Comparison of ENCODE assay signal across 33 cellular contexts in the genomic region with DNA sequence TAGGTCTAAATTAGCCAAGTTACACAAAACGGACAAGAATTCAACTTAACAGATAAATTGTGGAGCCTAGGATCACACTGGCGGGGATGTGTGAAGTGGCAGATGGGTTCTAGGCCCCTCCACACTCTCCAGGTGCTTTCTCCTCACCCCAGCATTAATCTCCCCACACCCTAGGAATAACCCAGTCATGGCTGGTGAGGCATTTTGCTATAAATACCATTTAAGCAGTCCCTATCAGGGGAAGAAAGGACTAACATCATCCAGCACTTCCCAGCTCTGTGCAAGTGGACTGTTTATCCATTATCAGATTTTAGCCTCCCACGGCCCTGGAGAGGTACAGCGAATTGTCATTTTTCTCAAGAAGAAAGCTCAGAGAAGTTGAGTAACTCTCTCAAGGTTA.
"Had no signal": no experiment of that assay in that cellular context is flagged by ENCODE, and none has a peak within 500 bp of the region (broad histone marks: within the 10 kb centered on the region; RNA-seq: fewer than 3 reads in every experiment).

No MANE protein-coding gene starts in this region.

- DNase-seq: activated B cell treated with CpG ODN at 0.5 μM for 24 hours; activated CD4-positive, alpha-beta memory T cell treated with anti-CD3 and anti-CD28 coated beads for 36 hours; activated CD4-positive, alpha-beta T cell treated with anti-CD3 and anti-CD28 coated beads for 4 hours; activated CD4-positive, alpha-beta T cell treated with anti-CD3 and anti-CD28 coated beads, Interleukin-2, amount 50 U/mL, for 1 hour; activated CD4-positive, CD25-positive, alpha-beta regulatory T cell treated with anti-CD3 and anti-CD28 coated beads, Interleukin-2, amount 50 U/mL, for 72 hours; activated CD8-positive, alpha-beta memory T cell treated with anti-CD3 and anti-CD28 coated beads, Interleukin-2, amount 50 U/mL, for 4 hours; activated naive CD4-positive, alpha-beta T cell treated with anti-CD3 and anti-CD28 coated beads, Interleukin-2, amount 10 ng/mL, durations not matched to agents 7 days and 5 days; activated naive CD8-positive, alpha-beta T cell treated with anti-CD3 and anti-CD28 coated beads, Interleukin-2, amount 50 U/mL, for 24 hours; activated T-cell treated with anti-CD3 and anti-CD28 coated beads for 4 hours; activated T-cell treated with anti-CD3 and anti-CD28 coated beads, Interleukin-2, amount 50 U/mL, for 4 hours; amniotic stem cell; aorta; caudate nucleus; Karpas-422; KBM-7; NCI-H1105; NCI-H1417 treated with DMSO at 0.1 percent for 48 hours; NCI-H187 treated with DMSO at 0.1 percent for 48 hours; NCI-H2081; NCI-H2171 treated with DMSO at 0.1 percent for 48 hours; NCI-H2227 treated with DMSO at 0.1 percent for 48 hours; NCI-H446; NCI-H510A treated with DMSO at 0.1 percent for 48 hours; NCI-H526 treated with DMSO at 0.1 percent for 48 hours; NK-92 treated with Interleukin-12 subunit alpha and Interleukin-12 subunit beta, amount 100 ng/mL, for 24 hours; PC-9; Right ventricle myocardium superior; SW 1271; T-helper 1 cell; T-helper 2 cell; T-helper 9 cell had no signal

- H3K27ac ChIP-seq: PC-9, RWPE1, VCaP had no signal

- H3K4me3 ChIP-seq: PC-9 had no signal

- ATAC-seq: activated naive CD8-positive, alpha-beta T cell treated with anti-CD3 and anti-CD28 coated beads, Interleukin-2, amount 50 U/mL, for 24 hours; activated T-cell treated with anti-CD3 and anti-CD28 coated beads, Interleukin-2, amount 50 U/mL, for 4 hours had no signal
